8 cellular contexts compared by ENCODE assay signal in the genomic region with DNA sequence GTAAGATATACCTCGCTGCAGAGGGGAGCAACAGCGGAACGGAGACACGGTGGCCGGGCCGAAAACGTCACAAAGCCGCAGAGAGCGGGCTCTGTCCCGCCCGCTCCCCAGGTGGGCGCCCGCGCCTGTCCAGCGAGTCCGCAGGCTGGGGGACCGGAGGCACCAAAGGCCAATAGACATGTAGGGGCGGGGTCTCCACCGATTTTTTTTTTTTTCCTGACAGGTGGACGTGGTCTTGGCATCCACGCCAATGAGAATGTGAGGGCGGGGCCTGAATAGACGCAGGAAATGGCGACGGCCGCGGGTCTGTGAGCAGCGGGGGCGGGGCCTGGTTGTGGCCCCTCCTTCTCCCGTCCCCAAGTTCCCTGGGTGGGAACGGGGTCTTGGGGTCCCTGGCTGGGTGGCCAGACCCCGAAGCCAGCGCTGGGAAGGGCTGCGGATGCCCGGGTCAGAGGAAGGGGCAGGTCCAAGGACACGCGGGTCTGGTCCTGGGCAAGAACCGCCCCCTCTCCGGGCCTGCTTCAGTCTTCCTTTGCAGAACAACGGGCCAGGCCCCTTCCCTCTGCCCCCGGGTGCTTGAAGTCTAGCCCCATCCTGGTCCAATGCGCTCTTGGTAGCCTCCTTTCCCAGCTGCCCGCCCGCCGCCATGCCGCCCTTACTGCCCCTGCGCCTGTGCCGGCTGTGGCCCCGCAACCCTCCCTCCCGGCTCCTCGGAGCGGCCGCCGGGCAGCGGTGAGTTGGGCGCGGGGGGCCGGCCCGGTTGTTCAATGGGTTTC. TPM values are rescaled to one million over a fixed set of nuclear protein-coding genes. Genes with fewer than 3 reads are reported as not detected.
A peak's percentile ranks its signal among the peaks of the same experiment; 100 is the strongest.
DNase-seq lines count a peak whose midpoint lies in the region; ATAC-seq, FAIRE-seq and TF ChIP-seq lines count a peak whose summit lies in the region.

A gene with protein sequence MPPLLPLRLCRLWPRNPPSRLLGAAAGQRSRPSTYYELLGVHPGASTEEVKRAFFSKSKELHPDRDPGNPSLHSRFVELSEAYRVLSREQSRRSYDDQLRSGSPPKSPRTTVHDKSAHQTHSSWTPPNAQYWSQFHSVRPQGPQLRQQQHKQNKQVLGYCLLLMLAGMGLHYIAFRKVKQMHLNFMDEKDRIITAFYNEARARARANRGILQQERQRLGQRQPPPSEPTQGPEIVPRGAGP (plus strand): TSS at position 340 of the 776 bp plus-strand sequence. CDS start 307 bp downstream, at position 647.

- POLR2A ChIA-PET in CD8-positive, alpha-beta T cell (lab: Charles Lee), result interaction anchor here (0.7 to 2.7 kb wide), 6 partner anchors 11 to 53 kb away, joined by 3 to 14 read pairs (median 4); a partner anchor contains a TSS
- POLR2A ChIA-PET in naive thymus-derived CD4-positive, alpha-beta T cell (lab: Charles Lee), result interaction anchor here (0.6 to 8.3 kb wide), 12 partner anchors 9 to 1440 kb away, joined by 3 to 94 read pairs (median 5); a partner anchor contains a TSS

- H3K27me3 ChIP-seq in CD8-positive, alpha-beta T cell (ENCODE audit: insufficient read depth, low read length), result no peaks in the 10 kb centered on the region
- no peaks in the 10 kb centered on the region for H3K27me3 ChIP-seq in naive thymus-derived CD4-positive, alpha-beta T cell (ENCODE audit: control insufficient read depth in 2 of 2, insufficient read depth in 2 of 2, low read length in 2 of 2)

- peak within 1 kb of the TSS; percentile 95 for H3K27ac Mint-ChIP-seq in CD8-positive, alpha-beta T cell
- H3K27ac Mint-ChIP-seq in activated T-helper 17 cell treated with anti-CD3 and anti-CD28 coated beads, Interleukin-2, amount 50 U/mL, for 72 hours, result peak within 1 kb of the TSS; percentile 46
- peak within 1 kb of the TSS; percentile 85 to 96 (median 92) for H3K27ac Mint-ChIP-seq in naive thymus-derived CD4-positive, alpha-beta T cell
- H3K27ac Mint-ChIP-seq in stimulated activated naive B cell treated with anti-CD40 and anti-IgM and Interleukin-4, amounts not matched to agents 10 μg/mL and 1 μg/mL and 100 μg/mL, for 72 hours, result peak within 1 kb of the TSS; percentile 97

- peak within 1 kb of the TSS; percentile 86 for H3K4me3 ChIP-seq in CD8-positive, alpha-beta T cell (ENCODE audit: low read depth, low read length)
- peak within 1 kb of the TSS; percentile 79 for H3K4me3 ChIP-seq in naive thymus-derived CD4-positive, alpha-beta T cell (ENCODE audit: low read length)

- no peaks in the 10 kb centered on the region for H3K9me3 Mint-ChIP-seq in CD8-positive, alpha-beta T cell
- no peaks in the 10 kb centered on the region for H3K9me3 Mint-ChIP-seq in activated T-helper 17 cell treated with anti-CD3 and anti-CD28 coated beads, Interleukin-2, amount 50 U/mL, for 72 hours
- H3K9me3 Mint-ChIP-seq in naive thymus-derived CD4-positive, alpha-beta T cell, result no peaks in the 10 kb centered on the region
- H3K9me3 Mint-ChIP-seq in stimulated activated naive B cell treated with anti-CD40 and anti-IgM and Interleukin-4, amounts not matched to agents 10 μg/mL and 1 μg/mL and 100 μg/mL, for 72 hours, result no peaks in the 10 kb centered on the region

- H3K36me3 Mint-ChIP-seq in CD8-positive, alpha-beta T cell, result peaks cover 5% of the 10 kb centered on the region
- H3K36me3 Mint-ChIP-seq in activated T-helper 17 cell treated with anti-CD3 and anti-CD28 coated beads, Interleukin-2, amount 50 U/mL, for 72 hours (ENCODE audit: low read depth), result peaks cover 43% of the 10 kb centered on the region
- peaks cover 0 to 1% (median 0%) of the 10 kb centered on the region in 5 donors for H3K36me3 Mint-ChIP-seq in naive thymus-derived CD4-positive, alpha-beta T cell
- H3K36me3 Mint-ChIP-seq in stimulated activated naive B cell treated with anti-CD40 and anti-IgM and Interleukin-4, amounts not matched to agents 10 μg/mL and 1 μg/mL and 100 μg/mL, for 72 hours, result peaks cover 20 to 22% of the 10 kb centered on the region in 2 donors

- peak; percentile 71 to 91 (median 88) for DNase-seq in CD8-positive, alpha-beta T cell
- DNase-seq in RCC 7860 (ENCODE audit: low spot score) (peak; percentile 73), fibroblast of gingiva (ENCODE audit: low read depth) (peak; percentile 75)
- peak; percentile 76 to 90 (median 87) for DNase-seq in naive thymus-derived CD4-positive, alpha-beta T cell
- peak; percentile 90 for DNase-seq in stimulated activated naive B cell treated with anti-CD40 and anti-IgM and Interleukin-4, amounts not matched to agents 10 μg/mL and 1 μg/mL and 100 μg/mL, for 72 hours

- peak within 1 kb of the TSS; percentile 91 for H3K4me3 Mint-ChIP-seq in CD8-positive, alpha-beta T cell
- H3K4me3 Mint-ChIP-seq in activated T-helper 17 cell treated with anti-CD3 and anti-CD28 coated beads, Interleukin-2, amount 50 U/mL, for 72 hours, result peak within 1 kb of the TSS; percentile 91
- peak within 1 kb of the TSS; percentile 88 to 96 (median 90) for H3K4me3 Mint-ChIP-seq in naive thymus-derived CD4-positive, alpha-beta T cell
- H3K4me3 Mint-ChIP-seq in stimulated activated naive B cell treated with anti-CD40 and anti-IgM and Interleukin-4, amounts not matched to agents 10 μg/mL and 1 μg/mL and 100 μg/mL, for 72 hours, result peak within 1 kb of the TSS; percentile 87 to 97

- intact Hi-C loops in CD8-positive, alpha-beta T cell (cut with DNase I, micrococcal nuclease), result loop anchor here (1.0 to 2.0 kb wide), 5 partner anchors 11 to 88 kb away; a partner anchor contains a TSS
- intact Hi-C loops in naive thymus-derived CD4-positive, alpha-beta T cell (cut with micrococcal nuclease), result loop anchor here (1.0 kb wide), 8 partner anchors 11 to 75 kb away; a partner anchor contains a TSS

- H3K4me1 ChIP-seq in CD8-positive, alpha-beta T cell (ENCODE audit: insufficient read depth, low read length), result peaks cover 50% of the 10 kb centered on the region
- peaks cover 30 to 42% of the 10 kb centered on the region in 2 donors for H3K4me1 ChIP-seq in naive thymus-derived CD4-positive, alpha-beta T cell (ENCODE audit: control insufficient read depth in 2 of 2, insufficient read depth in 2 of 2, low read length in 2 of 2)

- no peak for TF ChIP-seq CTCF in CD8-positive, alpha-beta T cell (IDR thresholded peaks at IDR 0.05)

- peak within 1 kb of the TSS; percentile 86 for H3K27ac ChIP-seq in CD8-positive, alpha-beta T cell (ENCODE audit: low read depth, low read length)
- peak within 1 kb of the TSS; percentile 60 for H3K27ac ChIP-seq in KOPT-K1 (ENCODE audit: low read depth, low read length, poor library complexity, severe bottlenecking)
- peak within 1 kb of the TSS; percentile 83 for H3K27ac ChIP-seq in naive thymus-derived CD4-positive, alpha-beta T cell (ENCODE audit: low read depth, low read length)

- peak; percentile 54 for ATAC-seq in CD8-positive, alpha-beta T cell
- peak; percentile 43 for ATAC-seq in GM21423 (IDR thresholded peaks at IDR 0.05; ENCODE audit: unreplicated experiment)
- ATAC-seq in activated T-helper 17 cell treated with anti-CD3 and anti-CD28 coated beads, Interleukin-2, amount 50 U/mL, for 72 hours (replicated peaks), result peak; percentile 54
- ATAC-seq in naive thymus-derived CD4-positive, alpha-beta T cell, result peak; percentile 74
- peak; percentile 38 to 50 for ATAC-seq in stimulated activated naive B cell treated with anti-CD40 and anti-IgM and Interleukin-4, amounts not matched to agents 10 μg/mL and 1 μg/mL and 100 μg/mL, for 72 hours (replicated peaks)

- H3K4me1 Mint-ChIP-seq in CD8-positive, alpha-beta T cell (ENCODE audit: low read depth), result peaks cover 49% of the 10 kb centered on the region
- H3K4me1 Mint-ChIP-seq in activated T-helper 17 cell treated with anti-CD3 and anti-CD28 coated beads, Interleukin-2, amount 50 U/mL, for 72 hours, result peaks cover 8% of the 10 kb centered on the region
- peaks cover 25 to 69% (median 54%) of the 10 kb centered on the region in 7 donors for H3K4me1 Mint-ChIP-seq in naive thymus-derived CD4-positive, alpha-beta T cell
- H3K4me1 Mint-ChIP-seq in stimulated activated naive B cell treated with anti-CD40 and anti-IgM and Interleukin-4, amounts not matched to agents 10 μg/mL and 1 μg/mL and 100 μg/mL, for 72 hours, result peaks cover 40 to 79% of the 10 kb centered on the region in 2 donors

- CTCF ChIA-PET in CD8-positive, alpha-beta T cell (lab: Charles Lee), result interaction anchor here (1.4 to 20.9 kb wide), 3 partner anchors 21 to 74 kb away, joined by 3 to 263 read pairs (median 8); a partner anchor contains a TSS
- CTCF ChIA-PET in naive thymus-derived CD4-positive, alpha-beta T cell (lab: Charles Lee), result interaction anchor here (0.7 to 0.8 kb wide), 2 partner anchors 42 to 74 kb away, joined by 3 to 6 read pairs; a partner anchor contains a TSS

- FAIRE-seq in RCC 7860 (lab: Jason Lieb, UNC), result peak; percentile 38

- no peaks in the 10 kb centered on the region for H3K27me3 Mint-ChIP-seq in CD8-positive, alpha-beta T cell (ENCODE audit: low read depth)
- no peaks in the 10 kb centered on the region for H3K27me3 Mint-ChIP-seq in activated T-helper 17 cell treated with anti-CD3 and anti-CD28 coated beads, Interleukin-2, amount 50 U/mL, for 72 hours
- H3K27me3 Mint-ChIP-seq in naive thymus-derived CD4-positive, alpha-beta T cell, result no peaks in the 10 kb centered on the region
- no peaks in the 10 kb centered on the region for H3K27me3 Mint-ChIP-seq in stimulated activated naive B cell treated with anti-CD40 and anti-IgM and Interleukin-4, amounts not matched to agents 10 μg/mL and 1 μg/mL and 100 μg/mL, for 72 hours

- H3K9me3 ChIP-seq in CD8-positive, alpha-beta T cell (ENCODE audit: low read length), result no peaks in the 10 kb centered on the region
- H3K9me3 ChIP-seq in KOPT-K1 (ENCODE audit: insufficient read depth, low read length, poor library complexity, severe bottlenecking), result no peaks in the 10 kb centered on the region
- H3K9me3 ChIP-seq in naive thymus-derived CD4-positive, alpha-beta T cell (ENCODE audit: control insufficient read depth in 2 of 3, low read length in 3 of 3), result no peaks in the 10 kb centered on the region

- no peaks in the 10 kb centered on the region for H3K36me3 ChIP-seq in CD8-positive, alpha-beta T cell (ENCODE audit: insufficient read depth, low read length)
- H3K36me3 ChIP-seq in KOPT-K1 (ENCODE audit: insufficient read depth, low read length), result peaks cover 3% of the 10 kb centered on the region; the same call in 1 of the 2 replicates
- no peaks in the 10 kb centered on the region for H3K36me3 ChIP-seq in naive thymus-derived CD4-positive, alpha-beta T cell (ENCODE audit: control insufficient read depth in 2 of 3, insufficient read depth in 3 of 3, low read length in 3 of 3)

RNA-seq across cellular contexts. Expression of the gene that starts here (rescaled TPM):
- total RNA-seq in CD8-positive, alpha-beta T cell, result 10 to 100 TPM; 33.2 to 36.3 TPM
- 10 to 100 TPM; 19.9 to 39.7 TPM for total RNA-seq in activated T-helper 17 cell treated with anti-CD3 and anti-CD28 coated beads, Interleukin-2, amount 50 U/mL, for 72 hours
- 10 to 100 TPM; 39.3 to 61.7 (median 47.4) TPM for total RNA-seq in naive thymus-derived CD4-positive, alpha-beta T cell
- 10 to 100 TPM; 24.3 to 26.7 TPM for polyA plus RNA-seq in naive thymus-derived CD4-positive, alpha-beta T cell

Comparison
In these comparisons a context has a peak if more than half of its experiments do, and no peak if none do; other contexts are left out.
1. Peak in every context shown above with its lines: DNase-seq, ATAC-seq, H3K4me3 ChIP-seq and H3K27ac ChIP-seq.
2. H3K27ac Mint-ChIP-seq: peak in every context shown above with its lines; median percentile 97 in stimulated activated naive B cell treated with anti-CD40 and anti-IgM and Interleukin-4, amounts not matched to agents 10 μg/mL and 1 μg/mL and 100 μg/mL, for 72 hours; 95 in CD8-positive, alpha-beta T cell; 92 in naive thymus-derived CD4-positive, alpha-beta T cell; 46 in activated T-helper 17 cell treated with anti-CD3 and anti-CD28 coated beads, Interleukin-2, amount 50 U/mL, for 72 hours.